In the genomic region with DNA sequence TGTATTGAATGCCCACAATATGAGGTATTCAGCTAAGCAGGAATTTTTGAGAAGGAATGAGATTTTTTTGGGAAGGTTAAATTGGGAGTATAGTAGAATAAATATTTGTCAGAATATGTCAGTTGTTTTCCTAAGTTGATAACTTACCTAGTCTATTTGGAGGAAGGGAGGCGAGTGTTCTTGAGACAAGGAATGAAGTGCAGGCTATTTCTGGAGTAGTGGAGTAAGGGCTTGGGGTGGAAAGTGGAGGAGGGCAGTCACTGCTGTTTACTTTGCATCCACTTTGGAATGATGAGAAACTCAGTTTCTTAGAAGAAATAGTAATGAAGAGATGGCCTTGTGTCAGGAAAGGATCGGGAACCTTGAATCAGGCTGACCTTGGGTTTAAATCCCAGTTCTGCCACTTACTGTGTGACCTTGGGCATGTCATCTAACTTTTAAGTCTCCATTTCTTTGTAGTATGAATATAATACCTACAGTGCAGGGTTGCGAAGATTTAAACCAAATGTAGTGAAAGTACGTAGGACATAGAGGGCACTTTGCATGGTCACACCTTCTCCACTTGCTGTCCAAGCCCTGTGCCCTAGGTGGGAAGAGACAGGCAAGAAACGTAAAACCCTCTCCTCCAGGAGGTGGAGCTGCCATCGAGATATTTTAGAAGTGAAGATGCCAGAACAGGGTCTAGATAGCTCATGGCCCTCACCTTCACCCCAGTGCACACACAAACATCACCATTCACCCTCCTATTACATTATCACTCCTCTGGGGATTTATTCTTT, we compare ENCODE assay signal across 1 cellular context.
A peak's percentile ranks its signal among the peaks of the same experiment; 100 is the strongest.
TF ChIP-seq lines count a peak whose summit lies in the region.

No MANE protein-coding gene starts in this region.

TF ChIP-seq in HepG2, 621 proteins besides CTCF, POLR2A, EP300 and RAD21 (continued from another document):
- TF ChIP-seq, protein P1, sequence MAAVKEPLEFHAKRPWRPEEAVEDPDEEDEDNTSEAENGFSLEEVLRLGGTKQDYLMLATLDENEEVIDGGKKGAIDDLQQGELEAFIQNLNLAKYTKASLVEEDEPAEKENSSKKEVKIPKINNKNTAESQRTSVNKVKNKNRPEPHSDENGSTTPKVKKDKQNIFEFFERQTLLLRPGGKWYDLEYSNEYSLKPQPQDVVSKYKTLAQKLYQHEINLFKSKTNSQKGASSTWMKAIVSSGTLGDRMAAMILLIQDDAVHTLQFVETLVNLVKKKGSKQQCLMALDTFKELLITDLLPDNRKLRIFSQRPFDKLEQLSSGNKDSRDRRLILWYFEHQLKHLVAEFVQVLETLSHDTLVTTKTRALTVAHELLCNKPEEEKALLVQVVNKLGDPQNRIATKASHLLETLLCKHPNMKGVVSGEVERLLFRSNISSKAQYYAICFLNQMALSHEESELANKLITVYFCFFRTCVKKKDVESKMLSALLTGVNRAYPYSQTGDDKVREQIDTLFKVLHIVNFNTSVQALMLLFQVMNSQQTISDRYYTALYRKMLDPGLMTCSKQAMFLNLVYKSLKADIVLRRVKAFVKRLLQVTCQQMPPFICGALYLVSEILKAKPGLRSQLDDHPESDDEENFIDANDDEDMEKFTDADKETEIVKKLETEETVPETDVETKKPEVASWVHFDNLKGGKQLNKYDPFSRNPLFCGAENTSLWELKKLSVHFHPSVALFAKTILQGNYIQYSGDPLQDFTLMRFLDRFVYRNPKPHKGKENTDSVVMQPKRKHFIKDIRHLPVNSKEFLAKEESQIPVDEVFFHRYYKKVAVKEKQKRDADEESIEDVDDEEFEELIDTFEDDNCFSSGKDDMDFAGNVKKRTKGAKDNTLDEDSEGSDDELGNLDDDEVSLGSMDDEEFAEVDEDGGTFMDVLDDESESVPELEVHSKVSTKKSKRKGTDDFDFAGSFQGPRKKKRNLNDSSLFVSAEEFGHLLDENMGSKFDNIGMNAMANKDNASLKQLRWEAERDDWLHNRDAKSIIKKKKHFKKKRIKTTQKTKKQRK (IDR thresholded peaks at IDR 0.05; ENCODE audit: low read length) = no peak
- 0 out of 2 replicates have a peak, but pooled peaks have one; percentile 16 for TF ChIP-seq SALL1 (CRISPR knock-in tag; IDR thresholded peaks at IDR 0.05)
- no peak for TF ChIP-seq ZNF530 (CRISPR knock-in tag; IDR thresholded peaks at IDR 0.05; ENCODE audit: low read depth)
- TF ChIP-seq PAX8 (CRISPR knock-in tag; IDR thresholded peaks at IDR 0.05; ENCODE audit: borderline replicate concordance) = no peak
- no peak for TF ChIP-seq TEAD2 (CRISPR knock-in tag; IDR thresholded peaks at IDR 0.05)
- TF ChIP-seq RARA (CRISPR knock-in tag; IDR thresholded peaks at IDR 0.05) = peak; percentile 40; the same call in 1 of the 2 replicates
- TF ChIP-seq JDP2 (CRISPR knock-in tag; IDR thresholded peaks at IDR 0.05; ENCODE audit: borderline replicate concordance) = no peak
- no peak for TF ChIP-seq HOXA3 (CRISPR knock-in tag; IDR thresholded peaks at IDR 0.05)
- no peak for TF ChIP-seq ZNF235 (CRISPR knock-in tag; IDR thresholded peaks at IDR 0.05; ENCODE audit: borderline replicate concordance)
- TF ChIP-seq TBX2 (CRISPR knock-in tag; IDR thresholded peaks at IDR 0.05; ENCODE audit: borderline replicate concordance) = peak; percentile 22; the same call in 1 of the 2 replicates
- no peak for TF ChIP-seq ZNF562 (CRISPR knock-in tag; IDR thresholded peaks at IDR 0.05; ENCODE audit: borderline replicate concordance)
- no peak for TF ChIP-seq ZNF260 (CRISPR knock-in tag; IDR thresholded peaks at IDR 0.05; ENCODE audit: borderline replicate concordance, low read depth)
- peak in 1 of 2 experiments; percentile 29; a peak in 1 of 4 replicates for TF ChIP-seq KLF16 (CRISPR knock-in tag; IDR thresholded peaks at IDR 0.05)
- no peak for TF ChIP-seq HOXA7 (CRISPR knock-in tag; IDR thresholded peaks at IDR 0.05)
- TF ChIP-seq ZNF7 (CRISPR knock-in tag; IDR thresholded peaks at IDR 0.05) = no peak
- TF ChIP-seq ZSCAN29 (CRISPR knock-in tag; conservative IDR thresholded peaks at IDR 0.05) = no peak
- no peak for TF ChIP-seq U2AF2 (IDR thresholded peaks at IDR 0.05; ENCODE audit: low read depth, low read length)
- no peak for TF ChIP-seq ZMAT3 (CRISPR knock-in tag; conservative IDR thresholded peaks at IDR 0.05)
- 0 out of 2 replicates have a peak, but pooled peaks have one; percentile 0 for TF ChIP-seq RBFOX2 (IDR thresholded peaks at IDR 0.05; ENCODE audit: low read depth, low read length)
- no peak for TF ChIP-seq ZNF713 (CRISPR knock-in tag; IDR thresholded peaks at IDR 0.05)
TF ChIP-seq in HepG2: peak in this region for 22.
